ENCODE assay signal across 1 cellular context in genomic region chr9:123349691-123350480, GRCh38.
TF ChIP-seq lines count a peak whose summit lies in the region.

No MANE protein-coding gene starts in this region.

TF ChIP-seq in K562, 482 proteins besides CTCF, POLR2A, EP300 and RAD21 (continued from another document and continues in another):
- TF ChIP-seq ZNF318 (IDR thresholded peaks at IDR 0.05; ENCODE audit: borderline replicate concordance in 1 of 2, low read depth in 1 of 2) (no peak), MAFF (IDR thresholded peaks at IDR 0.05; ENCODE audit: low read length) (no peak), RBM22 (IDR thresholded peaks at IDR 0.05; ENCODE audit: low read depth, low read length, poor library complexity, severe bottlenecking) (no peak), RHOXF2B (CRISPR knock-in tag; conservative IDR thresholded peaks at IDR 0.05) (no peak), MBD1 (CRISPR knock-in tag; IDR thresholded peaks at IDR 0.05) (no peak), ZNF766 (CRISPR knock-in tag; conservative IDR thresholded peaks at IDR 0.05) (no peak), KLF6 (CRISPR knock-in tag; IDR thresholded peaks at IDR 0.05; ENCODE audit: borderline replicate concordance) (no peak), DDX20 (tag; IDR thresholded peaks at IDR 0.05; ENCODE audit: low read depth) (no peak), PHB (CRISPR knock-in tag; IDR thresholded peaks at IDR 0.05) (no peak), VEZF1 (CRISPR knock-in tag; IDR thresholded peaks at IDR 0.05) (peak; percentile 47; the same call in 1 of the 2 replicates), GTF2F1 (IDR thresholded peaks at IDR 0.05; ENCODE audit: low read depth, low read length) (no peak), FOXA3 (CRISPR knock-in tag; conservative IDR thresholded peaks at IDR 0.05 in 1 of 2, IDR thresholded peaks at IDR 0.05 in 1 of 2) (no peak), KLF13 (tag; IDR thresholded peaks at IDR 0.05; ENCODE audit: borderline replicate concordance, low read depth) (0 out of 2 replicates have a peak, but pooled peaks have one; percentile 18), ZNF586 (CRISPR knock-in tag; conservative IDR thresholded peaks at IDR 0.05) (no peak), CREB3 (tag; conservative IDR thresholded peaks at IDR 0.05; ENCODE audit: low read depth) (no peak), ID3 (CRISPR knock-in tag; IDR thresholded peaks at IDR 0.05) (no peak), ID3 (tag; IDR thresholded peaks at IDR 0.05) (no peak), ZNF511 (CRISPR knock-in tag; IDR thresholded peaks at IDR 0.05) (0 out of 2 replicates have a peak, but pooled peaks have one; percentile 8), ZNF644 (tag; IDR thresholded peaks at IDR 0.05; ENCODE audit: low read depth) (no peak), ZNF79 (CRISPR knock-in tag; IDR thresholded peaks at IDR 0.05; ENCODE audit: low read depth) (no peak), NFYB (IDR thresholded peaks at IDR 0.05; ENCODE audit: extremely low read depth, insufficient read length) (no peak), SIX5 (IDR thresholded peaks at IDR 0.05; ENCODE audit: borderline replicate concordance in 1 of 2, insufficient read depth in 1 of 2, low read depth in 1 of 2, low read length in 2 of 2) (no peak), MTA2 (IDR thresholded peaks at IDR 0.05; ENCODE audit: low read depth) (no peak; the same call in 1 of the 2 replicates), BMI1 (IDR thresholded peaks at IDR 0.05; ENCODE audit: low read length) (no peak), PURB (CRISPR knock-in tag; IDR thresholded peaks at IDR 0.05; ENCODE audit: low read depth) (no peak), KAT8 (IDR thresholded peaks at IDR 0.05; ENCODE audit: low read depth) (no peak), RERE (CRISPR knock-in tag; IDR thresholded peaks at IDR 0.05; ENCODE audit: borderline replicate concordance) (no peak), ASH1L (IDR thresholded peaks at IDR 0.05; ENCODE audit: borderline replicate concordance, low read depth, partially characterized antibody) (no peak), SMARCE1 (IDR thresholded peaks at IDR 0.05) (no peak), BCL6 (CRISPR knock-in tag; IDR thresholded peaks at IDR 0.05) (no peak), ZBTB9 (CRISPR knock-in tag; IDR thresholded peaks at IDR 0.05) (no peak), PRDM10 (IDR thresholded peaks at IDR 0.05; ENCODE audit: partially characterized antibody) (no peak)
